8 cellular contexts compared by ENCODE assay signal in genomic region chr22:40346178-40347064, GRCh38. TPM values are rescaled to one million over a fixed set of nuclear protein-coding genes. Genes with fewer than 3 reads are reported as not detected.
DNase-seq lines count a peak whose midpoint lies in the region; ATAC-seq and TF ChIP-seq lines count a peak whose summit lies in the region.

TSS of gene ADSL (plus strand) at chr22:40346500. CDS start at chr22:40346559, 59 bp downstream.

- ATAC-seq in GM21619 (IDR thresholded peaks at IDR 0.05; ENCODE audit: unreplicated experiment), result peak; percentile 80
- peak; percentile 93 for ATAC-seq in RWPE2 (ENCODE audit: low read depth)
- ATAC-seq in natural killer cell, result peak; percentile 89 to 93 (median 91)

- no peaks in the 10 kb centered on the region for H3K27me3 Mint-ChIP-seq in activated T-helper 2 cell treated with anti-CD3 and anti-CD28 coated beads, Interferon-gamma antibody, Interleukin-2, Interleukin-4, amounts not matched to agents 10 μg/mL and 5 μg/mL and 100 μg/mL, durations not matched to agents 14 hours and 24 hours and 36 hours (ENCODE audit: low read depth)
- H3K27me3 Mint-ChIP-seq in natural killer cell (ENCODE audit: low read depth in 2 of 2), result no peaks in the 10 kb centered on the region

- H3K36me3 Mint-ChIP-seq in activated T-helper 2 cell treated with anti-CD3 and anti-CD28 coated beads, Interferon-gamma antibody, Interleukin-2, Interleukin-4, amounts not matched to agents 10 μg/mL and 5 μg/mL and 100 μg/mL, durations not matched to agents 14 hours and 24 hours and 36 hours (ENCODE audit: low read depth), result peaks cover 30% of the 10 kb centered on the region
- no peaks in the 10 kb centered on the region for H3K36me3 Mint-ChIP-seq in natural killer cell

- no peaks in the 10 kb centered on the region for H3K9me3 Mint-ChIP-seq in activated T-helper 2 cell treated with anti-CD3 and anti-CD28 coated beads, Interferon-gamma antibody, Interleukin-2, Interleukin-4, amounts not matched to agents 10 μg/mL and 5 μg/mL and 100 μg/mL, durations not matched to agents 14 hours and 24 hours and 36 hours
- no peaks in the 10 kb centered on the region for H3K9me3 Mint-ChIP-seq in natural killer cell

- TF ChIP-seq CTCF in RWPE2 (IDR thresholded peaks at IDR 0.05; ENCODE audit: poor library complexity, severe bottlenecking) (no peak), fibroblast of mammary gland (conservative IDR thresholded peaks at IDR 0.05; ENCODE audit: control insufficient read depth, insufficient read depth, low read depth, low read length) (no peak), natural killer cell (IDR thresholded peaks at IDR 0.05) (no peak)

- H3K36me3 ChIP-seq in RWPE2 (ENCODE audit: low read depth), result peaks cover 39% of the 10 kb centered on the region

- DNase-seq in DMS53 (lab: John Stamatoyannopoulos, UW) (peak; percentile 92), KG1 (lab: John Stamatoyannopoulos, UW) (peak; percentile 90), RWPE2 (ENCODE audit: low spot score) (peak; percentile 90), fibroblast of mammary gland (ENCODE audit: low read depth) (peak; percentile 78), natural killer cell (peak; percentile 74)
- peak; percentile 83 for DNase-seq in activated T-helper 2 cell treated with anti-CD3 and anti-CD28 coated beads, Interferon-gamma antibody, Interleukin-2, Interleukin-4, amounts not matched to agents 10 μg/mL and 5 μg/mL and 100 μg/mL, durations not matched to agents 14 hours and 24 hours and 36 hours (ENCODE audit: low spot score)
- peak; percentile 61 to 81 (median 74) for DNase-seq in stimulated activated naive CD4-positive, alpha-beta T cell (lab: John Stamatoyannopoulos, UW)

- peak within 1 kb of the TSS; percentile 96 for H3K4me3 Mint-ChIP-seq in activated T-helper 2 cell treated with anti-CD3 and anti-CD28 coated beads, Interferon-gamma antibody, Interleukin-2, Interleukin-4, amounts not matched to agents 10 μg/mL and 5 μg/mL and 100 μg/mL, durations not matched to agents 14 hours and 24 hours and 36 hours (ENCODE audit: low read depth)
- peak within 1 kb of the TSS; percentile 98 for H3K4me3 Mint-ChIP-seq in natural killer cell

- H3K9me3 ChIP-seq in RWPE2 (ENCODE audit: severe bottlenecking), result no peaks in the 10 kb centered on the region

- intact Hi-C loops in activated T-helper 2 cell treated with anti-CD3 and anti-CD28 coated beads, Interferon-gamma antibody, Interleukin-2, Interleukin-4, amounts not matched to agents 10 μg/mL and 5 μg/mL and 100 μg/mL, durations not matched to agents 14 hours and 24 hours and 36 hours (cut with micrococcal nuclease), result loop anchor here (1.0 to 10.0 kb wide), 8 partner anchors 22 to 814 kb away; partner anchors contain the start of genes RPS19BP1 and TNRC6B
- intact Hi-C loops in natural killer cell (cut with micrococcal nuclease), result loop anchor here (1.0 to 5.0 kb wide), 4 partner anchors 98 to 302 kb away; partner anchors contain the start of gene TNRC6B

- peaks cover 37% of the 10 kb centered on the region for H3K4me1 Mint-ChIP-seq in activated T-helper 2 cell treated with anti-CD3 and anti-CD28 coated beads, Interferon-gamma antibody, Interleukin-2, Interleukin-4, amounts not matched to agents 10 μg/mL and 5 μg/mL and 100 μg/mL, durations not matched to agents 14 hours and 24 hours and 36 hours (ENCODE audit: low read depth)
- peaks cover 23 to 29% of the 10 kb centered on the region in 2 donors for H3K4me1 Mint-ChIP-seq in natural killer cell

- peaks cover 15% of the 10 kb centered on the region for H3K4me1 ChIP-seq in RWPE2 (ENCODE audit: insufficient read depth, poor library complexity, severe bottlenecking)

- H3K4me3 ChIP-seq in RWPE2 (ENCODE audit: severe bottlenecking) (peak within 1 kb of the TSS; percentile 71), fibroblast of mammary gland (ENCODE audit: control insufficient read depth, low read depth, low read length) (peak within 1 kb of the TSS; percentile 91)

- H3K27me3 ChIP-seq in RWPE2 (ENCODE audit: insufficient read depth, poor library complexity, severe bottlenecking), result no peaks in the 10 kb centered on the region

- H3K27ac ChIP-seq in RWPE2 (ENCODE audit: poor library complexity, severe bottlenecking), result peak within 1 kb of the TSS; percentile 77

- H3K27ac Mint-ChIP-seq in activated T-helper 2 cell treated with anti-CD3 and anti-CD28 coated beads, Interferon-gamma antibody, Interleukin-2, Interleukin-4, amounts not matched to agents 10 μg/mL and 5 μg/mL and 100 μg/mL, durations not matched to agents 14 hours and 24 hours and 36 hours, result peak within 1 kb of the TSS; percentile 98
- H3K27ac Mint-ChIP-seq in natural killer cell, result peak within 1 kb of the TSS; percentile 89

RNA-seq across cellular contexts. Expression of gene ADSL, which starts in this region (rescaled TPM):
- 142 and 160 TPM in 2 replicates for total RNA-seq in activated T-helper 2 cell treated with anti-CD3 and anti-CD28 coated beads, Interferon-gamma antibody, Interleukin-2, Interleukin-4, amounts not matched to agents 10 μg/mL and 5 μg/mL and 100 μg/mL, durations not matched to agents 14 hours and 24 hours and 36 hours
- 10 to 100 TPM; 31.3 to 49.8 (median 41.2) TPM for total RNA-seq in natural killer cell

Comparison
In these comparisons a context has a peak if more than half of its experiments do, and no peak if none do; other contexts are left out.
1. Peak in every context shown above with its lines: DNase-seq, ATAC-seq, H3K4me3 ChIP-seq and H3K27ac ChIP-seq.